Comparison of ENCODE assay signal across 8 cellular contexts in the genomic region with DNA sequence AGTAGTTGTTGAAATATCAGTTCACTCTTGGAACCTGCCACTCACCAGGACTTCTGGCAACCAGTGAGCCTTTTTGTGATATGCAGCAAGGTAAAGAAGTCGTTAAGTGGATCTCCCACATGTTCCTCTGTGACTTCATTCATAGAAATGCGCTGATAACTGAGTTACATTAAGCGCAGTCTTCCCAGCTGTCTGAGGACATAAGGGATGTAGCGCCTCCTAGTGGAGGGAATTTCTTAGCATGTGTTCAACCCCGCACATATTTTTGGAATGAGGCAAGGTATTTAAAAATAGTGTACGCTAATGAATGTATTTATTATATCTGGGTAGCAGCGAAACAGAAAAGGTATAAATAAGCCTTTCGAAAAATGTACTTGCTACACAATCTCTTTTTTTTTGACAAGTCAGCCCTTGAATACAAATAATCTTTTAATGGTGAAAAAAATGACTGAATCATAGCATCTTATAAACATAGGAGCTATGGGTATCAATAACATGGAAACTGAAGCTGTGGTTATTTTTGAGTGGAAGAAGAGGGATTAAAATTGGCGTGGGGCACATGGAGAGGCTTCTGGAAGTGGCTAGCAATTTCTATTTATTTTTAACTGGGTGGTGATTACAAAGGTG. TPM values are rescaled to one million over a fixed set of nuclear protein-coding genes. Genes with fewer than 3 reads are reported as not detected.
DNase-seq lines count a peak whose midpoint lies in the region; ATAC-seq and TF ChIP-seq lines count a peak whose summit lies in the region.

No MANE protein-coding gene starts in this region.

- H3K9ac ChIP-seq in SU-DHL-6 (ENCODE audit: low read length) (no peak overlapping the region), mesenchymal stem cell (ENCODE audit: low read length) (peak overlapping the region; percentile 69)

- H3K4me3 Mint-ChIP-seq in endothelial cell (ENCODE audit: unreplicated experiment) = no peak overlapping the region

- no peaks in the 10 kb centered on the region for H3K27me3 ChIP-seq in SU-DHL-6 (ENCODE audit: low read length)
- H3K27me3 ChIP-seq in mesenchymal stem cell (ENCODE audit: control insufficient read depth in 1 of 2, insufficient read depth in 1 of 2, low read length in 2 of 2) = no peaks in the 10 kb centered on the region
- no peaks in the 10 kb centered on the region for H3K27me3 ChIP-seq in upper lobe of left lung

- no peak for TF ChIP-seq EP300 in upper lobe of left lung (IDR thresholded peaks at IDR 0.05)

- H3K4me3 ChIP-seq in SU-DHL-6 (ENCODE audit: insufficient read depth, low read length, poor library complexity, severe bottlenecking) (no peak overlapping the region), mesenchymal stem cell (ENCODE audit: insufficient read depth in 1 of 2, low read depth in 1 of 2, low read length in 2 of 2) (no peak overlapping the region), upper lobe of left lung (no peak overlapping the region)

- ATAC-seq in HG02759 (IDR thresholded peaks at IDR 0.05; ENCODE audit: unreplicated experiment) (peak; percentile 60), upper lobe of left lung (ENCODE audit: low FRiP score in 2 of 2) (peak; percentile 75 to 85)

- H4K8ac ChIP-seq in mesenchymal stem cell (ENCODE audit: low read length) = no peak overlapping the region

- H3K36me3 ChIP-seq in SU-DHL-6 (ENCODE audit: low read length) = no peaks in the 10 kb centered on the region
- no peaks in the 10 kb centered on the region for H3K36me3 ChIP-seq in mesenchymal stem cell (ENCODE audit: control insufficient read depth in 1 of 2, insufficient read depth in 2 of 2, low read depth in 1 of 2, low read length in 2 of 2)
- no peaks in the 10 kb centered on the region for H3K36me3 ChIP-seq in upper lobe of left lung

- TF ChIP-seq CTCF in SU-DHL-6 (IDR thresholded peaks at IDR 0.05; ENCODE audit: insufficient read depth, low read length, poor library complexity, severe bottlenecking) = peak; percentile 94
- peak; percentile 99 for TF ChIP-seq CTCF in endothelial cell (IDR thresholded peaks at IDR 0.05; ENCODE audit: unreplicated experiment)
- peak; percentile 60 to 87 (median 78) for TF ChIP-seq CTCF in upper lobe of left lung (IDR thresholded peaks at IDR 0.05)

- H3K36me3 Mint-ChIP-seq in endothelial cell (ENCODE audit: low read depth, unreplicated experiment) = no peaks in the 10 kb centered on the region

- H2BK5ac ChIP-seq in mesenchymal stem cell (ENCODE audit: low read depth, low read length, poor library complexity, severe bottlenecking) = no peak overlapping the region

- H3K23ac ChIP-seq in mesenchymal stem cell (ENCODE audit: low read length in 2 of 2) = no peak overlapping the region

- no peaks in the 10 kb centered on the region for H3K4me1 Mint-ChIP-seq in endothelial cell (ENCODE audit: unreplicated experiment)

- no peaks in the 10 kb centered on the region for H3K9me3 Mint-ChIP-seq in endothelial cell (ENCODE audit: unreplicated experiment)

- DNase-seq in activated T-cell treated with anti-CD3 and anti-CD28 coated beads for 24 hours (ENCODE audit: low read depth) = peak; percentile 5
- DNase-seq in activated T-cell treated with anti-CD3 and anti-CD28 coated beads, Interleukin-2, amount 50 U/mL, for 1 hour = no peak
- DNase-seq in NCI-H187 (lab: John Stamatoyannopoulos, UW) = peak; percentile 2 to 68
- DNase-seq in endothelial cell (ENCODE audit: low spot score) = peak; percentile 77
- peak; percentile 97 for DNase-seq in mesenchymal stem cell
- peak in 1 of 2 donors; percentile 67 for DNase-seq in upper lobe of left lung

- H2AK5ac ChIP-seq in mesenchymal stem cell (ENCODE audit: low read length, severe bottlenecking) = peak overlapping the region; percentile 49

- H3K79me2 ChIP-seq in SU-DHL-6 (ENCODE audit: insufficient read depth, low read length) = no peaks in the 10 kb centered on the region

- peak overlapping the region in 1 of 2 experiments; percentile 48 for H2BK12ac ChIP-seq in mesenchymal stem cell (ENCODE audit: low read length in 2 of 2)

- TF ChIP-seq POLR2A in upper lobe of left lung (IDR thresholded peaks at IDR 0.05) = no peak

- H3K4me2 ChIP-seq in SU-DHL-6 (ENCODE audit: low read depth, low read length, poor library complexity, severe bottlenecking) = no peak overlapping the region
- no peak overlapping the region for H3K4me2 ChIP-seq in mesenchymal stem cell (ENCODE audit: low read length, poor library complexity, severe bottlenecking)

- no peak overlapping the region for H3K14ac ChIP-seq in mesenchymal stem cell (ENCODE audit: low read length in 2 of 2)

- H2AFZ ChIP-seq in SU-DHL-6 (ENCODE audit: low read depth, low read length, severe bottlenecking) = no peak overlapping the region
- no peak overlapping the region for H2AFZ ChIP-seq in mesenchymal stem cell (ENCODE audit: low read depth, low read length)

- no peaks in the 10 kb centered on the region for H3F3A ChIP-seq in SU-DHL-6 (ENCODE audit: insufficient read depth)

- no peaks in the 10 kb centered on the region for H4K20me1 ChIP-seq in SU-DHL-6 (ENCODE audit: low read depth, low read length)

- H4K91ac ChIP-seq in mesenchymal stem cell (ENCODE audit: low read length) = no peak overlapping the region

- peak overlapping the region; percentile 27 for H3K27ac Mint-ChIP-seq in endothelial cell (ENCODE audit: unreplicated experiment)

- H3K4me1 ChIP-seq in mesenchymal stem cell (ENCODE audit: control insufficient read depth, insufficient read depth, low read depth, low read length) (peaks cover 9% of the 10 kb centered on the region), upper lobe of left lung (no peaks in the 10 kb centered on the region)

- H3K79me1 ChIP-seq in mesenchymal stem cell (replicated peaks; ENCODE audit: low read length, poor library complexity, severe bottlenecking) = peaks cover 12% of the 10 kb centered on the region

- H3K27ac ChIP-seq in SU-DHL-6 (ENCODE audit: low read depth, low read length) (no peak overlapping the region), mesenchymal stem cell (ENCODE audit: low read length, poor library complexity, severe bottlenecking) (peak overlapping the region; percentile 80), upper lobe of left lung (peak overlapping the region in 2 of 4 donors; percentile 17 to 27)

- no peaks in the 10 kb centered on the region for H3K9me3 ChIP-seq in SU-DHL-6 (ENCODE audit: insufficient read depth, low read length)
- no peaks in the 10 kb centered on the region for H3K9me3 ChIP-seq in mesenchymal stem cell (ENCODE audit: control insufficient read depth, low read length)
- H3K9me3 ChIP-seq in upper lobe of left lung = no peaks in the 10 kb centered on the region

- H2BK15ac ChIP-seq in mesenchymal stem cell (ENCODE audit: low read depth, poor library complexity, severe bottlenecking) = no peak overlapping the region

- no peaks in the 10 kb centered on the region for H3K9me2 ChIP-seq in SU-DHL-6 (replicated peaks; ENCODE audit: insufficient read depth, low read length)

- no peak overlapping the region for H3K18ac ChIP-seq in mesenchymal stem cell (ENCODE audit: low read depth in 1 of 2, low read length in 2 of 2)

- H2BK120ac ChIP-seq in mesenchymal stem cell (ENCODE audit: low read depth, low read length) = no peak overlapping the region

- H3K4ac ChIP-seq in mesenchymal stem cell (ENCODE audit: low read depth in 1 of 2, low read length in 2 of 2) = peak overlapping the region in 1 of 2 experiments; percentile 35

- WGBS in mesenchymal stem cell = 7% methylated on average over 6 of the region's 9 CpGs
- 1 to 4% methylated on average over 9 of the region's 9 CpGs for WGBS in upper lobe of left lung, 2 donors

- H3K27me3 Mint-ChIP-seq in endothelial cell (ENCODE audit: unreplicated experiment) = no peaks in the 10 kb centered on the region

RNA-seq across cellular contexts. Expression of a gene that starts 38.0 kb away (rescaled TPM):
- 1.2 TPM for total RNA-seq in endothelial cell (ENCODE audit: unreplicated experiment)
- polyA plus RNA-seq in mesenchymal stem cell (2013, experiment 1 of 2) = 11.3 TPM
- 10.8 TPM for polyA plus RNA-seq in mesenchymal stem cell (2013, experiment 2 of 2)
- total RNA-seq in upper lobe of left lung = 10 to 100 TPM in 2 of 6 donors, 1 to 10 TPM in 4; 5.2 to 27.2 (median 8.8) TPM
